In the genomic region with DNA sequence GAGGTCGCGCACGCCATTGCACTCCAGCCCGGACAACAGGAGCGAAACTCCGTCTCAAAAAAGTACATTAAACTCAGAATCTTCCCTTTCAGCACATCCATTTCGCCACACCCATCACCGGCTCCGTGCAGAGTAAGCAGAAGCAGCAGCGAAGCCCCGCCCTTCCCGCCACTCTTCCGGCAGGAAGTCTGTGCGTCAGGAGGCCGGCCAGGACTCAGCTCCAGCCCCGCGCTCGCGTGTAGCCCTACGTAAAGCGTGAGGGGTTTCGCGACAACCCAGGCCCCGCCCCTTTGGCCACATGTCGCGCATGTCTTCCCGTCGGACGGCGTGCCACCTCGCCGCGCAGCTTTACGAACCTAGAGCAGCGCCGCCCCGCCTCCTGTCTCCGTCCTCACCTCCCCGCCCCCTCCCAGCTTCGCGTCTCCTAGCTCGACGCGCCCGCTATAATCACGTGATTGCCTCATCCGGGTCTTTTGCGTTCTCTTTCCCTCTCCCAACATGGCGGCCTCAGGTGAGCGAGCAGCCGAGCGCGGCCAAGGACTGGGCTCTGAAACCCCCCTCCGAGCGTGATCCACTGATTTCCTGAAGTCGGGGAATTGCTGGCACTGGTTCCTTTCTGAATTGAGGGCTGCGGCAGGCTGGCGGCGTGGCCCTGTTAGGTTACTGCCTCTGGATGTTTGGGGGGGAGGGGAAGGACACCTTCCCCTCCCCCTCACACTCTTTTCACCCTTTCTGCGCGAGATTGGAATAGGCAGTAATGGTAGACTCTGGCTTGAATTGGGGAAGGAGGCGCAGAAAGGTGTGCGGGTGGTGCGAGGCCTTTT, we compare ENCODE assay signal across 1 cellular context.
A peak's percentile ranks its signal among the peaks of the same experiment; 100 is the strongest.
TF ChIP-seq lines count a peak whose summit lies in the region.

A gene with protein sequence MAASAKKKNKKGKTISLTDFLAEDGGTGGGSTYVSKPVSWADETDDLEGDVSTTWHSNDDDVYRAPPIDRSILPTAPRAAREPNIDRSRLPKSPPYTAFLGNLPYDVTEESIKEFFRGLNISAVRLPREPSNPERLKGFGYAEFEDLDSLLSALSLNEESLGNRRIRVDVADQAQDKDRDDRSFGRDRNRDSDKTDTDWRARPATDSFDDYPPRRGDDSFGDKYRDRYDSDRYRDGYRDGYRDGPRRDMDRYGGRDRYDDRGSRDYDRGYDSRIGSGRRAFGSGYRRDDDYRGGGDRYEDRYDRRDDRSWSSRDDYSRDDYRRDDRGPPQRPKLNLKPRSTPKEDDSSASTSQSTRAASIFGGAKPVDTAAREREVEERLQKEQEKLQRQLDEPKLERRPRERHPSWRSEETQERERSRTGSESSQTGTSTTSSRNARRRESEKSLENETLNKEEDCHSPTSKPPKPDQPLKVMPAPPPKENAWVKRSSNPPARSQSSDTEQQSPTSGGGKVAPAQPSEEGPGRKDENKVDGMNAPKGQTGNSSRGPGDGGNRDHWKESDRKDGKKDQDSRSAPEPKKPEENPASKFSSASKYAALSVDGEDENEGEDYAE (plus strand): TSS at position 471 of the 824 bp plus-strand sequence. CDS start 28 bp downstream, at position 499.

TF ChIP-seq in HepG2, 621 proteins besides CTCF, POLR2A, EP300 and RAD21 (continued from another document and continues in another):
- TF ChIP-seq, protein P1, sequence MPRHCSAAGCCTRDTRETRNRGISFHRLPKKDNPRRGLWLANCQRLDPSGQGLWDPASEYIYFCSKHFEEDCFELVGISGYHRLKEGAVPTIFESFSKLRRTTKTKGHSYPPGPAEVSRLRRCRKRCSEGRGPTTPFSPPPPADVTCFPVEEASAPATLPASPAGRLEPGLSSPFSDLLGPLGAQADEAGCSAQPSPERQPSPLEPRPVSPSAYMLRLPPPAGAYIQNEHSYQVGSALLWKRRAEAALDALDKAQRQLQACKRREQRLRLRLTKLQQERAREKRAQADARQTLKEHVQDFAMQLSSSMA (CRISPR knock-in tag; IDR thresholded peaks at IDR 0.05), result 0 out of 2 replicates have a peak, but pooled peaks have one; percentile 12
- TF ChIP-seq KAT8 (CRISPR knock-in tag; IDR thresholded peaks at IDR 0.05) (peak; percentile 86), DMAP1 (CRISPR knock-in tag; IDR thresholded peaks at IDR 0.05) (peak; percentile 78; the same call in 1 of the 2 replicates), RARA (CRISPR knock-in tag; IDR thresholded peaks at IDR 0.05) (peak; percentile 36; the same call in 1 of the 2 replicates), HNRNPL (IDR thresholded peaks at IDR 0.05; ENCODE audit: low read depth, low read length) (no peak), ZFX (CRISPR knock-in tag; IDR thresholded peaks at IDR 0.05; ENCODE audit: low read depth) (0 out of 2 replicates have a peak, but pooled peaks have one; percentile 37), REPIN1 (CRISPR knock-in tag; IDR thresholded peaks at IDR 0.05; ENCODE audit: borderline replicate concordance, low read depth) (peak; percentile 65; the same call in 1 of the 2 replicates), ZNF629 (CRISPR knock-in tag; conservative IDR thresholded peaks at IDR 0.05) (no peak), GPN1 (CRISPR knock-in tag; IDR thresholded peaks at IDR 0.05; ENCODE audit: borderline replicate concordance) (no peak), NFE2L1 (CRISPR knock-in tag; IDR thresholded peaks at IDR 0.05; ENCODE audit: borderline replicate concordance) (no peak), GABPB1 (CRISPR knock-in tag; IDR thresholded peaks at IDR 0.05) (peak; percentile 92), PAX8 (CRISPR knock-in tag; IDR thresholded peaks at IDR 0.05; ENCODE audit: borderline replicate concordance) (no peak), ZSCAN31 (CRISPR knock-in tag; IDR thresholded peaks at IDR 0.05; ENCODE audit: low read depth) (peak; percentile 45; the same call in 1 of the 2 replicates), ZNF761 (CRISPR knock-in tag; conservative IDR thresholded peaks at IDR 0.05) (no peak), SP5 (CRISPR knock-in tag; IDR thresholded peaks at IDR 0.05; ENCODE audit: borderline replicate concordance, low read depth) (peak; percentile 92), MEF2D (CRISPR knock-in tag; IDR thresholded peaks at IDR 0.05) (peak; percentile 76; the same call in 1 of the 2 replicates), JUND (CRISPR knock-in tag; IDR thresholded peaks at IDR 0.05) (peak; percentile 42; the same call in 1 of the 2 replicates), SP1 (IDR thresholded peaks at IDR 0.05) (0 out of 2 replicates have a peak, but pooled peaks have one; percentile 26), SP1 (CRISPR knock-in tag; IDR thresholded peaks at IDR 0.05) (peak; percentile 85), SRSF1 (optimal IDR thresholded peaks at IDR 0.05; ENCODE audit: low read depth, low read length) (peak; percentile 44), HMGA1 (CRISPR knock-in tag; conservative IDR thresholded peaks at IDR 0.05) (no peak)
- TF ChIP-seq, protein P2, sequence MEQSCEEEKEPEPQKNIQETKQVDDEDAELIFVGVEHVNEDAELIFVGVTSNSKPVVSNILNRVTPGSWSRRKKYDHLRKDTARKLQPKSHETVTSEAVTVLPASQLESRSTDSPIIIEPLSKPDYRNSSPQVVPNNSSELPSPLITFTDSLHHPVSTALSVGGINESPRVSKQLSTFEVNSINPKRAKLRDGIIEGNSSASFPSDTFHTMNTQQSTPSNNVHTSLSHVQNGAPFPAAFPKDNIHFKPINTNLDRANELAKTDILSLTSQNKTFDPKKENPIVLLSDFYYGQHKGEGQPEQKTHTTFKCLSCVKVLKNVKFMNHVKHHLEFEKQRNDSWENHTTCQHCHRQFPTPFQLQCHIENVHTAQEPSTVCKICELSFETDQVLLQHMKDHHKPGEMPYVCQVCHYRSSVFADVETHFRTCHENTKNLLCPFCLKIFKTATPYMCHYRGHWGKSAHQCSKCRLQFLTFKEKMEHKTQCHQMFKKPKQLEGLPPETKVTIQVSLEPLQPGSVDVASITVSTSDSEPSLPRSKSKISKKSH (CRISPR knock-in tag; IDR thresholded peaks at IDR 0.05; ENCODE audit: borderline replicate concordance), result 0 out of 2 replicates have a peak, but pooled peaks have one; percentile 64
- TF ChIP-seq, protein P3, sequence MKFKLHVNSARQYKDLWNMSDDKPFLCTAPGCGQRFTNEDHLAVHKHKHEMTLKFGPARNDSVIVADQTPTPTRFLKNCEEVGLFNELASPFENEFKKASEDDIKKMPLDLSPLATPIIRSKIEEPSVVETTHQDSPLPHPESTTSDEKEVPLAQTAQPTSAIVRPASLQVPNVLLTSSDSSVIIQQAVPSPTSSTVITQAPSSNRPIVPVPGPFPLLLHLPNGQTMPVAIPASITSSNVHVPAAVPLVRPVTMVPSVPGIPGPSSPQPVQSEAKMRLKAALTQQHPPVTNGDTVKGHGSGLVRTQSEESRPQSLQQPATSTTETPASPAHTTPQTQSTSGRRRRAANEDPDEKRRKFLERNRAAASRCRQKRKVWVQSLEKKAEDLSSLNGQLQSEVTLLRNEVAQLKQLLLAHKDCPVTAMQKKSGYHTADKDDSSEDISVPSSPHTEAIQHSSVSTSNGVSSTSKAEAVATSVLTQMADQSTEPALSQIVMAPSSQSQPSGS (CRISPR knock-in tag; IDR thresholded peaks at IDR 0.05), result peak; percentile 78
- TF ChIP-seq, protein P4, sequence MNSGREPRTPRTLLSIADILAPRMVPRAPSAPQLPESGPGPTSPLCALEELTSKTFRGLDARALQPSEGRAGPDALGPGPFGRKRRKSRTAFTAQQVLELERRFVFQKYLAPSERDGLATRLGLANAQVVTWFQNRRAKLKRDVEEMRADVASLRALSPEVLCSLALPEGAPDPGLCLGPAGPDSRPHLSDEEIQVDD (CRISPR knock-in tag; IDR thresholded peaks at IDR 0.05; ENCODE audit: borderline replicate concordance), result 0 out of 2 replicates have a peak, but pooled peaks have one; percentile 23
- TF ChIP-seq, protein P5, sequence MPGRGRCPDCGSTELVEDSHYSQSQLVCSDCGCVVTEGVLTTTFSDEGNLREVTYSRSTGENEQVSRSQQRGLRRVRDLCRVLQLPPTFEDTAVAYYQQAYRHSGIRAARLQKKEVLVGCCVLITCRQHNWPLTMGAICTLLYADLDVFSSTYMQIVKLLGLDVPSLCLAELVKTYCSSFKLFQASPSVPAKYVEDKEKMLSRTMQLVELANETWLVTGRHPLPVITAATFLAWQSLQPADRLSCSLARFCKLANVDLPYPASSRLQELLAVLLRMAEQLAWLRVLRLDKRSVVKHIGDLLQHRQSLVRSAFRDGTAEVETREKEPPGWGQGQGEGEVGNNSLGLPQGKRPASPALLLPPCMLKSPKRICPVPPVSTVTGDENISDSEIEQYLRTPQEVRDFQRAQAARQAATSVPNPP (CRISPR knock-in tag; IDR thresholded peaks at IDR 0.05), result 0 out of 2 replicates have a peak, but pooled peaks have one; percentile 68
- TF ChIP-seq, protein P6, sequence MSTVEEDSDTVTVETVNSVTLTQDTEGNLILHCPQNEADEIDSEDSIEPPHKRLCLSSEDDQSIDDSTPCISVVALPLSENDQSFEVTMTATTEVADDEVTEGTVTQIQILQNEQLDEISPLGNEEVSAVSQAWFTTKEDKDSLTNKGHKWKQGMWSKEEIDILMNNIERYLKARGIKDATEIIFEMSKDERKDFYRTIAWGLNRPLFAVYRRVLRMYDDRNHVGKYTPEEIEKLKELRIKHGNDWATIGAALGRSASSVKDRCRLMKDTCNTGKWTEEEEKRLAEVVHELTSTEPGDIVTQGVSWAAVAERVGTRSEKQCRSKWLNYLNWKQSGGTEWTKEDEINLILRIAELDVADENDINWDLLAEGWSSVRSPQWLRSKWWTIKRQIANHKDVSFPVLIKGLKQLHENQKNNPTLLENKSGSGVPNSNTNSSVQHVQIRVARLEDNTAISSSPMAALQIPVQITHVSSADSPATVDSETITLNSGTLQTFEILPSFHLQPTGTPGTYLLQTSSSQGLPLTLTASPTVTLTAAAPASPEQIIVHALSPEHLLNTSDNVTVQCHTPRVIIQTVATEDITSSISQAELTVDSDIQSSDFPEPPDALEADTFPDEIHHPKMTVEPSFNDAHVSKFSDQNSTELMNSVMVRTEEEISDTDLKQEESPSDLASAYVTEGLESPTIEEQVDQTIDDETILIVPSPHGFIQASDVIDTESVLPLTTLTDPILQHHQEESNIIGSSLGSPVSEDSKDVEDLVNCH (CRISPR knock-in tag; IDR thresholded peaks at IDR 0.05), result peak; percentile 99
- TF ChIP-seq, protein P7, sequence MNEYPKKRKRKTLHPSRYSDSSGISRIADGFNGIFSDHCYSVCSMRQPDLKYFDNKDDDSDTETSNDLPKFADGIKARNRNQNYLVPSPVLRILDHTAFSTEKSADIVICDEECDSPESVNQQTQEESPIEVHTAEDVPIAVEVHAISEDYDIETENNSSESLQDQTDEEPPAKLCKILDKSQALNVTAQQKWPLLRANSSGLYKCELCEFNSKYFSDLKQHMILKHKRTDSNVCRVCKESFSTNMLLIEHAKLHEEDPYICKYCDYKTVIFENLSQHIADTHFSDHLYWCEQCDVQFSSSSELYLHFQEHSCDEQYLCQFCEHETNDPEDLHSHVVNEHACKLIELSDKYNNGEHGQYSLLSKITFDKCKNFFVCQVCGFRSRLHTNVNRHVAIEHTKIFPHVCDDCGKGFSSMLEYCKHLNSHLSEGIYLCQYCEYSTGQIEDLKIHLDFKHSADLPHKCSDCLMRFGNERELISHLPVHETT (CRISPR knock-in tag; conservative IDR thresholded peaks at IDR 0.05), result peak; percentile 35; the same call in 1 of the 2 replicates
- TF ChIP-seq, protein P8, sequence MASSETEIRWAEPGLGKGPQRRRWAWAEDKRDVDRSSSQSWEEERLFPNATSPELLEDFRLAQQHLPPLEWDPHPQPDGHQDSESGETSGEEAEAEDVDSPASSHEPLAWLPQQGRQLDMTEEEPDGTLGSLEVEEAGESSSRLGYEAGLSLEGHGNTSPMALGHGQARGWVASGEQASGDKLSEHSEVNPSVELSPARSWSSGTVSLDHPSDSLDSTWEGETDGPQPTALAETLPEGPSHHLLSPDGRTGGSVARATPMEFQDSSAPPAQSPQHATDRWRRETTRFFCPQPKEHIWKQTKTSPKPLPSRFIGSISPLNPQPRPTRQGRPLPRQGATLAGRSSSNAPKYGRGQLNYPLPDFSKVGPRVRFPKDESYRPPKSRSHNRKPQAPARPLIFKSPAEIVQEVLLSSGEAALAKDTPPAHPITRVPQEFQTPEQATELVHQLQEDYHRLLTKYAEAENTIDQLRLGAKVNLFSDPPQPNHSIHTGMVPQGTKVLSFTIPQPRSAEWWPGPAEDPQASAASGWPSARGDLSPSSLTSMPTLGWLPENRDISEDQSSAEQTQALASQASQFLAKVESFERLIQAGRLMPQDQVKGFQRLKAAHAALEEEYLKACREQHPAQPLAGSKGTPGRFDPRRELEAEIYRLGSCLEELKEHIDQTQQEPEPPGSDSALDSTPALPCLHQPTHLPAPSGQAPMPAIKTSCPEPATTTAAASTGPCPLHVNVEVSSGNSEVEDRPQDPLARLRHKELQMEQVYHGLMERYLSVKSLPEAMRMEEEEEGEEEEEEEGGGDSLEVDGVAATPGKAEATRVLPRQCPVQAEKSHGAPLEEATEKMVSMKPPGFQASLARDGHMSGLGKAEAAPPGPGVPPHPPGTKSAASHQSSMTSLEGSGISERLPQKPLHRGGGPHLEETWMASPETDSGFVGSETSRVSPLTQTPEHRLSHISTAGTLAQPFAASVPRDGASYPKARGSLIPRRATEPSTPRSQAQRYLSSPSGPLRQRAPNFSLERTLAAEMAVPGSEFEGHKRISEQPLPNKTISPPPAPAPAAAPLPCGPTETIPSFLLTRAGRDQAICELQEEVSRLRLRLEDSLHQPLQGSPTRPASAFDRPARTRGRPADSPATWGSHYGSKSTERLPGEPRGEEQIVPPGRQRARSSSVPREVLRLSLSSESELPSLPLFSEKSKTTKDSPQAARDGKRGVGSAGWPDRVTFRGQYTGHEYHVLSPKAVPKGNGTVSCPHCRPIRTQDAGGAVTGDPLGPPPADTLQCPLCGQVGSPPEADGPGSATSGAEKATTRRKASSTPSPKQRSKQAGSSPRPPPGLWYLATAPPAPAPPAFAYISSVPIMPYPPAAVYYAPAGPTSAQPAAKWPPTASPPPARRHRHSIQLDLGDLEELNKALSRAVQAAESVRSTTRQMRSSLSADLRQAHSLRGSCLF (CRISPR knock-in tag; IDR thresholded peaks at IDR 0.05; ENCODE audit: borderline replicate concordance), result no peak
